26 cellular contexts compared by ENCODE assay signal in genomic region chr2:152557273-152557879, GRCh38.
DNase-seq lines count a peak whose midpoint lies in the region; ATAC-seq and TF ChIP-seq lines count a peak whose summit lies in the region.
"Had no signal": no experiment of that assay in that cellular context is flagged by ENCODE, and none has a peak within 500 bp of the region (broad histone marks: within the 10 kb centered on the region; RNA-seq: fewer than 3 reads in every experiment).

No MANE protein-coding gene starts in this region.

- H3K56ac ChIP-seq in mesendoderm (ENCODE audit: low read length): no peak overlapping the region

- TF ChIP-seq CTCF in osteoblast (IDR thresholded peaks at IDR 0.05; ENCODE audit: extremely low read depth, low read depth, low read length): peak; percentile 31

- H3K23ac ChIP-seq in mesendoderm (ENCODE audit: low read length): no peak overlapping the region

- no peak overlapping the region for H3K4ac ChIP-seq in mesendoderm (ENCODE audit: low read depth, low read length)

- no peak overlapping the region for H2BK15ac ChIP-seq in mesendoderm (replicated peaks; ENCODE audit: low read depth)

- no peak overlapping the region for H2AFZ ChIP-seq in osteoblast (ENCODE audit: low read length)
- H2AFZ ChIP-seq: neural progenitor cell, parathyroid adenoma had no signal

- H3K36me3 ChIP-seq in osteoblast (ENCODE audit: insufficient read depth, low read length): no peaks in the 10 kb centered on the region
- H3K36me3 ChIP-seq in mesendoderm (ENCODE audit: control insufficient read depth, insufficient read depth, low read length): no peaks in the 10 kb centered on the region
- H3K36me3 ChIP-seq: adrenal gland, brain microvascular endothelial cell, neural progenitor cell, thyroid gland, uterus had no signal

- no peaks in the 10 kb centered on the region for H3K79me2 ChIP-seq in osteoblast (ENCODE audit: insufficient read depth, low read length)
- H3K79me2 ChIP-seq in mesendoderm (ENCODE audit: control insufficient read depth, insufficient read depth, low read length): no peaks in the 10 kb centered on the region
- H3K79me2 ChIP-seq: parathyroid adenoma had no signal

- H3K4me3 ChIP-seq in osteoblast (ENCODE audit: insufficient read depth, low read length): no peak overlapping the region
- no peak overlapping the region for H3K4me3 ChIP-seq in mesendoderm (ENCODE audit: low read length)
- H3K4me3 ChIP-seq: adrenal gland, neural progenitor cell, thyroid gland, uterus had no signal

- H4K5ac ChIP-seq in mesendoderm (ENCODE audit: low read length): no peak overlapping the region

- H3K4me1 ChIP-seq in osteoblast (ENCODE audit: insufficient read depth, low read length): peaks cover 39% of the 10 kb centered on the region
- peaks cover 2% of the 10 kb centered on the region for H3K4me1 ChIP-seq in mesendoderm (ENCODE audit: control insufficient read depth, low read depth, low read length)
- H3K4me1 ChIP-seq: adrenal gland, neural progenitor cell, uterus had no signal

- no peak overlapping the region for H2AK5ac ChIP-seq in mesendoderm (ENCODE audit: low read length)

- no peak overlapping the region for H3K9ac ChIP-seq in mesendoderm (ENCODE audit: low read length)
- H3K9ac ChIP-seq: neural progenitor cell, parathyroid adenoma had no signal

- DNase-seq in NCI-H2107 treated with DMSO at 0.1 percent for 48 hours (lab: John Stamatoyannopoulos, UW; ENCODE audit: unreplicated experiment): peak; percentile 51
- DNase-seq in NCI-H2107 (lab: John Stamatoyannopoulos, UW): no peak
- DNase-seq in M059J (ENCODE audit: low read depth): peak; percentile 29
- no peak for DNase-seq in caudate nucleus (lab: John Stamatoyannopoulos, UW)
- no peak for DNase-seq in osteoblast (ENCODE audit: insufficient read length, low spot score, missing footprints)
- DNase-seq in activated CD4-positive, alpha-beta T cell treated with anti-CD3 and anti-CD28 coated beads, Interleukin-2, amount 50 U/mL, for 1 hour: no peak
- no peak for DNase-seq in mesendoderm
- DNase-seq: activated B cell treated with CpG ODN at 0.5 μM for 24 hours; activated CD4-positive, alpha-beta T cell treated with anti-CD3 and anti-CD28 coated beads, Interleukin-2, amount 10 ng/mL, durations not matched to agents 7 days and 5 days; activated naive CD4-positive, alpha-beta T cell treated with anti-CD3 and anti-CD28 coated beads for 36 hours; activated T-cell treated with anti-CD3 and anti-CD28 coated beads, Interleukin-2, amount 50 U/mL, for 72 hours; adrenal gland; AML-193; CD4-positive, alpha-beta T cell; NCI-H1105; NCI-H187 treated with DMSO at 0.1 percent for 48 hours; NCI-H748 treated with DMSO at 0.1 percent for 48 hours; retina; stimulated activated CD4-positive, alpha-beta T cell treated with anti-CD3 and anti-CD28 coated beads, Interleukin-1b, Interleukin-23, amount 100 ng/mL, for 48 hours; stimulated activated naive CD8-positive, alpha-beta T cell treated with anti-CD3 and anti-CD28 coated beads, Interleukin-15, Interleukin-2, amounts not matched to agents 100 U/mL and 50 U/mL, for 24 hours; uterus had no signal

- no CpG with 5 or more reads among the region's 4 CpGs for WGBS in mesendoderm (ENCODE audit: extremely low coverage, insufficient coverage, low lambda C conversion rate)

- no peak overlapping the region for H4K8ac ChIP-seq in mesendoderm (ENCODE audit: low read depth, low read length)

- no peaks in the 10 kb centered on the region for H4K20me1 ChIP-seq in osteoblast (ENCODE audit: insufficient read depth, low read length)

- H3K4me2 ChIP-seq in osteoblast (ENCODE audit: insufficient read depth, low read length) (peak overlapping the region; percentile 25), mesendoderm (ENCODE audit: low read length) (no peak overlapping the region)
- H3K4me2 ChIP-seq: neural progenitor cell had no signal

- H3K9me3 ChIP-seq in osteoblast (ENCODE audit: low read depth, low read length): no peaks in the 10 kb centered on the region
- H3K9me3 ChIP-seq: adrenal gland, thyroid gland, uterus had no signal

- ATAC-seq in GM21529 (IDR thresholded peaks at IDR 0.05; ENCODE audit: unreplicated experiment): no peak
- ATAC-seq: activated T-cell treated with anti-CD3 and anti-CD28 coated beads, Interleukin-2, amount 50 U/mL, for 72 hours; stimulated activated naive CD8-positive, alpha-beta T cell treated with anti-CD3 and anti-CD28 coated beads, Interleukin-15, Interleukin-2, amounts not matched to agents 100 U/mL and 50 U/mL, for 24 hours had no signal

- H3K27me3 ChIP-seq in osteoblast (ENCODE audit: insufficient read depth, low read length): no peaks in the 10 kb centered on the region
- H3K27me3 ChIP-seq in mesendoderm (ENCODE audit: insufficient read depth, low read length, poor library complexity): no peaks in the 10 kb centered on the region
- H3K27me3 ChIP-seq: adrenal gland, brain microvascular endothelial cell, neural progenitor cell, thyroid gland, uterus had no signal

- H2BK120ac ChIP-seq in mesendoderm (ENCODE audit: low read depth, low read length): no peak overlapping the region

- H2BK5ac ChIP-seq in mesendoderm (ENCODE audit: low read length): no peak overlapping the region

- H3K79me1 ChIP-seq in mesendoderm (ENCODE audit: low read length): no peaks in the 10 kb centered on the region

- no peak overlapping the region for H3K18ac ChIP-seq in mesendoderm (ENCODE audit: low read length)

- H3K27ac ChIP-seq in caudate nucleus (ENCODE audit: low read depth, low read length) (peak overlapping the region; percentile 8), osteoblast (ENCODE audit: low read depth, low read length) (peak overlapping the region; percentile 65), mesendoderm (ENCODE audit: low read depth, low read length) (no peak overlapping the region)
- H3K27ac ChIP-seq: adrenal gland, neural progenitor cell, parathyroid adenoma had no signal

Comparison
In these comparisons a context has a peak if more than half of its experiments do, and no peak if none do; other contexts are left out.
1. DNase-seq: peak in NCI-H2107 treated with DMSO at 0.1 percent for 48 hours (single experiment) and M059J (single experiment); none in NCI-H2107 (single experiment), caudate nucleus (0 of 61), osteoblast (single experiment), activated CD4-positive, alpha-beta T cell treated with anti-CD3 and anti-CD28 coated beads, Interleukin-2, amount 50 U/mL, for 1 hour (single experiment) and mesendoderm (single experiment).